In genomic region chr16:70738083-70738977, GRCh38 we compare ENCODE assay signal across 8 cellular contexts. TPM values are rescaled to one million over a fixed set of nuclear protein-coding genes. Genes with fewer than 3 reads are reported as not detected.
A peak's percentile ranks its signal among the peaks of the same experiment; 100 is the strongest.
DNase-seq lines count a peak whose midpoint lies in the region; ATAC-seq, FAIRE-seq and TF ChIP-seq lines count a peak whose summit lies in the region.

No MANE protein-coding gene starts in this region.

- no peak overlapping the region for H3K4me3 ChIP-seq in right cardiac atrium (ENCODE audit: low read length)
- no peak overlapping the region for H3K4me3 ChIP-seq in small intestine (ENCODE audit: low read depth in 1 of 2, low read length in 2 of 2)

- no peaks in the 10 kb centered on the region for H3K9me3 ChIP-seq in right cardiac atrium (ENCODE audit: control insufficient read depth, low read length)
- no peaks in the 10 kb centered on the region for H3K9me3 ChIP-seq in small intestine (ENCODE audit: control insufficient read depth, low read depth)

- no peak for FAIRE-seq in small intestine (lab: Jason Lieb, UNC)

- H3K4me1 ChIP-seq in right cardiac atrium (ENCODE audit: control insufficient read depth, insufficient read depth, low read length) = peaks cover 9% of the 10 kb centered on the region
- peaks cover 0 to 5% of the 10 kb centered on the region in 2 donors for H3K4me1 ChIP-seq in small intestine (ENCODE audit: control insufficient read depth in 2 of 2, insufficient read depth in 1 of 2, low read depth in 1 of 2, low read length in 1 of 2)

- ATAC-seq in right cardiac atrium (peak; percentile 71 to 73), GM21515 (IDR thresholded peaks at IDR 0.05; ENCODE audit: unreplicated experiment) (no peak)

- peak; percentile 55 for DNase-seq in GM04503 (ENCODE audit: low read depth)
- peak; percentile 9 for DNase-seq in NCI-H460 (ENCODE audit: extremely low read depth, low read depth)
- DNase-seq in right cardiac atrium = peak; percentile 61 to 88 (median 78)
- DNase-seq in small intestine = peak; percentile 25
- no peak for DNase-seq in OCI-M2 (lab: John Stamatoyannopoulos, UW; ENCODE audit: unreplicated experiment)

- H3K27me3 ChIP-seq in right cardiac atrium (ENCODE audit: control insufficient read depth, insufficient read depth) = no peaks in the 10 kb centered on the region
- no peaks in the 10 kb centered on the region for H3K27me3 ChIP-seq in small intestine (ENCODE audit: control insufficient read depth in 2 of 2, insufficient read depth in 2 of 2, low read length in 2 of 2)

- H3K27ac ChIP-seq in 22Rv1 (no peak overlapping the region), angular gyrus (ENCODE audit: low read depth, low read length) (peak overlapping the region; percentile 47), right cardiac atrium (ENCODE audit: low read length) (peak overlapping the region; percentile 78), small intestine (ENCODE audit: low read depth in 1 of 2, low read length in 1 of 2) (peak overlapping the region; percentile 77 to 92)

- intact Hi-C loops in right cardiac atrium (cut with DNase I) = loop anchor here in 3 of 4 donors (5.0 to 10.0 kb wide), 2 partner anchors 51 to 54 kb away; partner anchors contain the start of gene MTSS2 (in 3 of the 3)

- 61% methylated on average over 22 of the region's 22 CpGs for WGBS in right cardiac atrium
- WGBS in small intestine, 3 donors = 76 to 80% (median 78%) methylated on average over 22 of the region's 22 CpGs

- peak; percentile 52 for TF ChIP-seq CTCF in 22Rv1 (IDR thresholded peaks at IDR 0.05)

- H3K36me3 ChIP-seq in small intestine (ENCODE audit: control insufficient read depth in 2 of 2, insufficient read depth in 2 of 2, low read length in 2 of 2) = peaks cover 0 to 10% of the 10 kb centered on the region in 2 donors

RNA-seq across cellular contexts. Expression of gene MTSS2, which starts 52.5 kb away (rescaled TPM):
- total RNA-seq in NCI-H460 (2014; rRNA removed; shearing (Covaris generic)) = 9.2 and 15.8 TPM in 2 replicates
- 17.0 and 22.1 TPM in 2 replicates for polyA plus RNA-seq in NCI-H460 (2014; cell fraction: nucleus; rRNA removed)
- 10 to 100 TPM; 60.4 to 71.2 (median 67.7) TPM for total RNA-seq in right cardiac atrium
- polyA plus RNA-seq in right cardiac atrium (47.5 TPM), small intestine (10 to 100 TPM in 1 of 3 donors, 1 to 10 TPM in 2; 2.9 to 15.2 (median 7.3) TPM)
